Comparison of ENCODE assay signal across 8 cellular contexts in the genomic region with DNA sequence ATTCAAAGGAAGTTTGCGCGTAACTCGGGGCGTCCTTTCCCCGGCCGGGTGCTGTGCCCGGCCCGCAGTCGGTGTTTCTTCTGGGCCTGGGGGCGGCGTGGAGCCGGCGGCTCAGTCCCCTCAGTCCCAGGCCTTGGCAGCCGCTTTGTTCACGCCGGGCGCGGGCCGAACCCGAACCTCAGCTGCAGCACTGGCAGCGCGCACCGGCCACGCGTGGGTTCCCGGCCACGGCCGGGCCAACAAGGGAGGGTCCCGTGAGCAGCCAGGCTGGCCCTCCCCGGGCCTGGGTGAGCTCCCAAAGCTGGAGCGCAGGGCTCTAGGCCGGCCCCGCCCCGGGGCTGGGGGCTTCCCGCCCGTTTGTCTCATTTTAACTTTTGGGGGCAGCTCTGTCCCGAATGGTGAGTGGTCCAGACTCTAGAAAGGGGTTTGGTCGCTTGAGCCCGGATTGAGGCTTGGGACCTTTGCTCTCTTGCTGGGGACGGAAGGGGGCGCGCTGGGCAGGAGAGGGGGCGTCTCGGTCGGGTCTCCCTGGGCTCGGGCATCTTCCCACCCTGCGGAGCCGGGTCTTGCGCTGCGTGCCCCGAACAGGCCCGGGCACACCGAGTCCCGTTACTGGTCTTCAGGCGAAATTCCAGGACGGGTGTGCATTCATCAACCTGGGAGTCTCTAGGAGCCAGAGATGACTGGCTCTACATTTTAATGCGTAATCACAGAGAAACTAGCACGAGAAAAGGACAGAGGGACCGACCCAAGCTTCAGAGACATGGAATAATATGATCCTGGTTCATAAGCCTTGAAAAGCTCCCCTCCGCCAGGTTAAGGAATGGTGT.
A peak's percentile ranks its signal among the peaks of the same experiment; 100 is the strongest.
DNase-seq lines count a peak whose midpoint lies in the region; ATAC-seq and TF ChIP-seq lines count a peak whose summit lies in the region.

No MANE protein-coding gene starts in this region.

- ATAC-seq in GM21619 (IDR thresholded peaks at IDR 0.05; ENCODE audit: unreplicated experiment) (peak; percentile 2), HG03135 (IDR thresholded peaks at IDR 0.05; ENCODE audit: unreplicated experiment) (no peak)

- peak overlapping the region; percentile 70 for H3K4me3 ChIP-seq in A673 (ENCODE audit: low read depth, low read length, poor library complexity, severe bottlenecking)
- H3K4me3 ChIP-seq in fibroblast of the aortic adventitia (ENCODE audit: low read depth, low read length): peak overlapping the region; percentile 89

- no peaks in the 10 kb centered on the region for H3K9me3 ChIP-seq in A673 (ENCODE audit: low read depth, low read length, poor library complexity, severe bottlenecking)

- H3K36me3 ChIP-seq in A673 (ENCODE audit: insufficient read depth, low read length, poor library complexity, severe bottlenecking): no peaks in the 10 kb centered on the region

- BruUV-seq in A673 (replicated peaks; lab: Mats Ljungman, UMichigan): no TSS peak

- TF ChIP-seq CTCF in A673 (conservative IDR thresholded peaks at IDR 0.05; ENCODE audit: low read depth, low read length): no peak
- TF ChIP-seq CTCF in fibroblast of the aortic adventitia (IDR thresholded peaks at IDR 0.05; ENCODE audit: insufficient read depth, low read length): peak; percentile 41
- peak in 2 of 3 experiments; percentile 15 to 17 for TF ChIP-seq CTCF in nephron (IDR thresholded peaks at IDR 0.05; ENCODE audit: unreplicated experiment in 3 of 3)

- DNase-seq in A673 (ENCODE audit: low spot score) (no peak), fibroblast of the aortic adventitia (ENCODE audit: low read depth) (peak; percentile 49), 8988T (no peak), NAMALWA (ENCODE audit: low spot score) (no peak)
- DNase-seq in activated CD4-positive, alpha-beta memory T cell treated with anti-CD3 and anti-CD28 coated beads for 36 hours: no peak

- no peaks in the 10 kb centered on the region for H3K36me3 Mint-ChIP-seq in activated CD4-positive, alpha-beta memory T cell treated with anti-CD3 and anti-CD28 coated beads for 36 hours
- peaks cover 33% of the 10 kb centered on the region for H3K36me3 Mint-ChIP-seq in nephron (ENCODE audit: low read depth)

- intact Hi-C loops in A673 (cut with micrococcal nuclease; ENCODE audit: unreplicated experiment): loop anchor here (10.0 kb wide), 1 partner anchor 248 kb away; no protein-coding TSS in a partner anchor
- intact Hi-C loops in activated CD4-positive, alpha-beta memory T cell treated with anti-CD3 and anti-CD28 coated beads for 36 hours (cut with micrococcal nuclease): loop anchor here (2.0 to 5.0 kb wide), 3 partner anchors 36 to 84 kb away; no protein-coding TSS in a partner anchor

- no peak overlapping the region for H3K27ac Mint-ChIP-seq in activated CD4-positive, alpha-beta memory T cell treated with anti-CD3 and anti-CD28 coated beads for 36 hours
- H3K27ac Mint-ChIP-seq in nephron: peak overlapping the region; percentile 76 to 90 (median 90)

- peaks cover 20% of the 10 kb centered on the region for H3K4me1 ChIP-seq in A673 (ENCODE audit: insufficient read depth, low read length, poor library complexity, severe bottlenecking)

- H3K4me3 Mint-ChIP-seq in activated CD4-positive, alpha-beta memory T cell treated with anti-CD3 and anti-CD28 coated beads for 36 hours: peak overlapping the region; percentile 74
- H3K4me3 Mint-ChIP-seq in nephron: peak overlapping the region; percentile 93 to 95 (median 94)

- H3K27me3 ChIP-seq in A673 (replicated peaks; ENCODE audit: insufficient read depth, low read depth, low read length, poor library complexity): no peaks in the 10 kb centered on the region

- no peaks in the 10 kb centered on the region for H3K9me3 Mint-ChIP-seq in activated CD4-positive, alpha-beta memory T cell treated with anti-CD3 and anti-CD28 coated beads for 36 hours
- H3K9me3 Mint-ChIP-seq in nephron: no peaks in the 10 kb centered on the region

- CTCF ChIA-PET in A673 (lab: Charles Lee): interaction anchor here (0.6 kb wide), 1 partner anchor 16 kb away, joined by 3 read pairs; no protein-coding TSS in a partner anchor
- CTCF ChIA-PET in activated CD4-positive, alpha-beta memory T cell treated with anti-CD3 and anti-CD28 coated beads for 36 hours (lab: Charles Lee): interaction anchor here (1.1 to 1.7 kb wide), 2 partner anchors 41 to 90 kb away, joined by 4 to 6 read pairs; no protein-coding TSS in a partner anchor

- POLR2A ChIA-PET in A673 (lab: Charles Lee; ENCODE audit: low non-redundant PET): no interaction called here
- POLR2A ChIA-PET in activated CD4-positive, alpha-beta memory T cell treated with anti-CD3 and anti-CD28 coated beads for 36 hours (lab: Charles Lee): no interaction called here

- H3K27ac ChIP-seq in A673 (ENCODE audit: low read depth, low read length, poor library complexity, severe bottlenecking): peak overlapping the region; percentile 34

- peaks cover 19% of the 10 kb centered on the region for H3K4me1 Mint-ChIP-seq in activated CD4-positive, alpha-beta memory T cell treated with anti-CD3 and anti-CD28 coated beads for 36 hours (ENCODE audit: low read depth)
- H3K4me1 Mint-ChIP-seq in nephron: peaks cover 46% of the 10 kb centered on the region

- H3K27me3 Mint-ChIP-seq in activated CD4-positive, alpha-beta memory T cell treated with anti-CD3 and anti-CD28 coated beads for 36 hours: peaks cover 50% of the 10 kb centered on the region
- H3K27me3 Mint-ChIP-seq in nephron (ENCODE audit: low read depth): no peaks in the 10 kb centered on the region
